Comparison of ENCODE assay signal across 32 cellular contexts in the genomic region with DNA sequence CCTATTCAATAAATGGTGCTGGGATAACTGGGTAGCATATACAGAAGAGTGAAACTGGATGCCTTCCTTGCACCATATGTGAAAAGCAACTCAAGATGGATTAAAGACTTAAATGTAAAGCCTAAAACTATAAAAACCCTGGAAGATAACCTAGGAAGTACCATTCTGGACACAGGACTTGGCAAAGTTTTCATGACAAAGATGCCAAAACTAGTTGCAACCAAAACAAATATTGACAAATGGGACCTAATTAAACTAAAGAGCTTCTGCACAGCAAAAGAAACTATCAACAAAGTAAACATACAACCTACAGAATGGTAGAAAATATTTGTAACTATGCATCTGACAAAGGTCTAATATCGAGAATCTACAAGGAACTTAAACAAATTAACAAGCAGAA.
"Had no signal": no experiment of that assay in that cellular context is flagged by ENCODE, and none has a peak within 500 bp of the region (broad histone marks: within the 10 kb centered on the region; RNA-seq: fewer than 3 reads in every experiment).

No MANE protein-coding gene starts in this region.

- H3K4me3 ChIP-seq: adrenal gland, ascending aorta, body of pancreas, breast epithelium, cardiac muscle cell had no signal

- H3K36me3 ChIP-seq: adrenal gland, ascending aorta, brain microvascular endothelial cell, breast epithelium, cardiac muscle cell had no signal

- H3K4me1 ChIP-seq: adrenal gland, ascending aorta, body of pancreas, breast epithelium had no signal

- H3K27me3 ChIP-seq: ascending aorta, body of pancreas, brain microvascular endothelial cell, breast epithelium, cardiac muscle cell had no signal

- DNase-seq: activated effector memory CD4-positive, alpha-beta T cell treated with anti-CD3 and anti-CD28 coated beads, Interleukin-2, amount 50 U/mL, for 16 hours; activated effector memory CD4-positive, alpha-beta T cell treated with Interleukin-2 at 50 U/mL for 16 hours; activated gamma-delta T cell; activated gamma-delta T cell treated with Interleukin-2 at 50 U/mL for 16 hours; activated naive CD4-positive, alpha-beta T cell; activated naive CD4-positive, alpha-beta T cell treated with anti-CD3 and anti-CD28 coated beads for 36 hours; activated naive CD4-positive, alpha-beta T cell treated with anti-CD3 and anti-CD28 coated beads, Interleukin-2, amount 10 ng/mL, durations not matched to agents 7 days and 5 days; activated naive CD4-positive, alpha-beta T cell treated with anti-CD3 and anti-CD28 coated beads, Interleukin-2, amount 50 U/mL, for 16 hours; activated naive CD4-positive, alpha-beta T cell treated with Interleukin-2 at 50 U/mL for 16 hours; activated naive CD8-positive, alpha-beta T cell treated with anti-CD3 and anti-CD28 coated beads for 36 hours; activated naive CD8-positive, alpha-beta T cell treated with anti-CD3 and anti-CD28 coated beads, Interleukin-2, amount 10 ng/mL, durations not matched to agents 7 days and 5 days; activated naive CD8-positive, alpha-beta T cell treated with anti-CD3 and anti-CD28 coated beads, Interleukin-2, amount 50 U/mL, for 24 hours; activated T-cell treated with anti-CD3 and anti-CD28 coated beads, Interleukin-2, amount 50 U/mL, for 1 hour; activated T-cell treated with anti-CD3 and anti-CD28 coated beads, Interleukin-2, amount 50 U/mL, for 24 hours; activated T-cell treated with anti-CD3 and anti-CD28 coated beads, Interleukin-2, amount 50 U/mL, for 4 hours; activated T-cell treated with anti-CD3 and anti-CD28 coated beads, Interleukin-2, amount 50 U/mL, for 48 hours; activated T-cell treated with anti-CD3 and anti-CD28 coated beads, Interleukin-2, amount 50 U/mL, for 72 hours; adrenal gland; amniotic stem cell; amygdala; anterior cingulate cortex; aorta; body of pancreas; brain microvascular endothelial cell; caudate nucleus; central memory CD4-positive, alpha-beta T cell; cerebellar nuclear complex had no signal

- ATAC-seq: activated naive CD4-positive, alpha-beta T cell treated with anti-CD3 and anti-CD28 coated beads, Interleukin-2, amount 50 U/mL, for 72 hours; activated naive CD8-positive, alpha-beta T cell treated with anti-CD3 and anti-CD28 coated beads, Interleukin-2, amount 50 U/mL, for 24 hours; activated T-cell treated with anti-CD3 and anti-CD28 coated beads, Interleukin-2, amount 50 U/mL, for 4 hours; activated T-cell treated with anti-CD3 and anti-CD28 coated beads, Interleukin-2, amount 50 U/mL, for 72 hours; activated T-helper 17 cell treated with anti-CD3 and anti-CD28 coated beads, Interleukin-2, amount 50 U/mL, for 72 hours; body of pancreas had no signal

- H3K9me3 ChIP-seq: adrenal gland, ascending aorta, body of pancreas, breast epithelium had no signal

- H3K27ac ChIP-seq: adrenal gland, ascending aorta, body of pancreas, brain microvascular endothelial cell, breast epithelium, cardiac muscle cell had no signal
